1 cellular context compared by ENCODE assay signal in the genomic region with DNA sequence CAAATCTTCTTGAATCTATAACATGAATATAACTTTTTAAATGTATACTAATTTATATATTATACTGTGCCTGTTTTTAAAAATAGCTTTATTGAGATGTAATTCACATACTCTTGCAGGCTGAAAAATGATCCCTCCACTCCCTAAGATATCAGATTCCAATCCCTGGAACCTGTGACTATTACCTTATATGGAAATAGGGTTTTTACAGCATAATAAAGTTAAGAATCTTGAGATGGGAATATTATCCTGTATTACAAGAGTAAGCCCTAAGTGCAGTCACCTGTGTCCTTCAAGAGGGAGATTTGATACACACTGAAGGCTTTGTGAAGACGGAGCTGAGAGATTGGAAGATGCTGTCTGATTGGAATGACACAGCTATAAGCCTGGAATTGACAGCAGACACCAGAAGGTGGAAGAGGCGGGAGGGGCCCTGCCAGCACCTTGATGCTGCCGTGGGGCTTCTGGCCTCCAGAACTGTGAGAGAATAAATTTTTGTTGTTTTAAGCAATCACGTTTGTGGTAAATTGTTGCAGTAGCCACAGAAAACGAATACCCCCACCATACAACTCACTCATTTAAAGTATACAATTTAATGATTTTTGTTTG.
TF ChIP-seq lines count a peak whose summit lies in the region.

No MANE protein-coding gene starts in this region.

TF ChIP-seq in GM23338, 12 proteins besides CTCF, POLR2A, EP300 and RAD21 (continued from another document):
- TF ChIP-seq, protein P1, sequence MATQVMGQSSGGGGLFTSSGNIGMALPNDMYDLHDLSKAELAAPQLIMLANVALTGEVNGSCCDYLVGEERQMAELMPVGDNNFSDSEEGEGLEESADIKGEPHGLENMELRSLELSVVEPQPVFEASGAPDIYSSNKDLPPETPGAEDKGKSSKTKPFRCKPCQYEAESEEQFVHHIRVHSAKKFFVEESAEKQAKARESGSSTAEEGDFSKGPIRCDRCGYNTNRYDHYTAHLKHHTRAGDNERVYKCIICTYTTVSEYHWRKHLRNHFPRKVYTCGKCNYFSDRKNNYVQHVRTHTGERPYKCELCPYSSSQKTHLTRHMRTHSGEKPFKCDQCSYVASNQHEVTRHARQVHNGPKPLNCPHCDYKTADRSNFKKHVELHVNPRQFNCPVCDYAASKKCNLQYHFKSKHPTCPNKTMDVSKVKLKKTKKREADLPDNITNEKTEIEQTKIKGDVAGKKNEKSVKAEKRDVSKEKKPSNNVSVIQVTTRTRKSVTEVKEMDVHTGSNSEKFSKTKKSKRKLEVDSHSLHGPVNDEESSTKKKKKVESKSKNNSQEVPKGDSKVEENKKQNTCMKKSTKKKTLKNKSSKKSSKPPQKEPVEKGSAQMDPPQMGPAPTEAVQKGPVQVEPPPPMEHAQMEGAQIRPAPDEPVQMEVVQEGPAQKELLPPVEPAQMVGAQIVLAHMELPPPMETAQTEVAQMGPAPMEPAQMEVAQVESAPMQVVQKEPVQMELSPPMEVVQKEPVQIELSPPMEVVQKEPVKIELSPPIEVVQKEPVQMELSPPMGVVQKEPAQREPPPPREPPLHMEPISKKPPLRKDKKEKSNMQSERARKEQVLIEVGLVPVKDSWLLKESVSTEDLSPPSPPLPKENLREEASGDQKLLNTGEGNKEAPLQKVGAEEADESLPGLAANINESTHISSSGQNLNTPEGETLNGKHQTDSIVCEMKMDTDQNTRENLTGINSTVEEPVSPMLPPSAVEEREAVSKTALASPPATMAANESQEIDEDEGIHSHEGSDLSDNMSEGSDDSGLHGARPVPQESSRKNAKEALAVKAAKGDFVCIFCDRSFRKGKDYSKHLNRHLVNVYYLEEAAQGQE (IDR thresholded peaks at IDR 0.05; ENCODE audit: unreplicated experiment) = no peak
- TF ChIP-seq ZNF114 (CRISPR knock-in tag; IDR thresholded peaks at IDR 0.05) = no peak
